In the genomic region with DNA sequence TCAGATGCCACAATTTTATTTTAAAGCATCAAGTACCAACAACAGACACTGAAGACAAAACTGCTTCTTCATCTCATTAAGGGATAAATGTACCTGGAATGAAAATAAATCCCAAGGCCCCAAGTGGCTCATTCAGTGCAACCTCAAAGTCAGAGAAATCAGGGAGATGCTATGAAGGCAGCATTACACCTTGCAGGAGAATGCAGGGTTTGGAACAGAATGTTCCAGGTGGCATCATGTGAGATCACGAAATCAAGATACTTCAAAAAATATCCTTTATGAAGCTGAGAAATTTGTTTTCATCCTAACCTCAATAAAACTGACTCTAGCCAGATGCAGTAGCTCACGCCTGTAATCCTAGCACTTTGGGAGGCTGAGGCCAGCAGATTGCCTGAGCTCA, we compare ENCODE assay signal across 8 cellular contexts.
"Had no signal": no experiment of that assay in that cellular context is flagged by ENCODE, and none has a peak within 500 bp of the region (broad histone marks: within the 10 kb centered on the region; RNA-seq: fewer than 3 reads in every experiment).

No MANE protein-coding gene starts in this region.

- DNase-seq: GDM1, GF-D8 had no signal

- ATAC-seq: GM12878 had no signal

- FAIRE-seq: G401.6, GM12878, GM12891, GM12892, GM18507, GM19239 had no signal
